16 cellular contexts compared by ENCODE assay signal in genomic region chr3:185658943-185659342, GRCh38.
A peak's percentile ranks its signal among the peaks of the same experiment; 100 is the strongest.
DNase-seq lines count a peak whose midpoint lies in the region; ATAC-seq and TF ChIP-seq lines count a peak whose summit lies in the region.
"Had no signal": no experiment of that assay in that cellular context is flagged by ENCODE, and none has a peak within 500 bp of the region (broad histone marks: within the 10 kb centered on the region; RNA-seq: fewer than 3 reads in every experiment).

No MANE protein-coding gene starts in this region.

- H3K4me1 ChIP-seq in PC-9 (replicated peaks; ENCODE audit: insufficient read depth) (peaks cover 17% of the 10 kb centered on the region), lung (ENCODE audit: control insufficient read depth in 2 of 2, insufficient read depth in 2 of 2, low read length in 2 of 2) (peaks cover 0 to 11% of the 10 kb centered on the region in 2 donors), tibial artery (peaks cover 9 to 60% (median 45%) of the 10 kb centered on the region in 4 donors)

- no TSS peak for BruUV-seq in PC-9 (replicated peaks; lab: Mats Ljungman, UMichigan)

- DNase-seq in PC-9 (no peak), choroid plexus epithelial cell (ENCODE audit: low read depth) (peak; percentile 42), lung (ENCODE audit: low spot score) (no peak), tibial artery (no peak), DMS 273 (lab: John Stamatoyannopoulos, UW; ENCODE audit: unreplicated experiment) (no peak), GDM1 (lab: John Stamatoyannopoulos, UW) (no peak)
- DNase-seq in activated naive CD4-positive, alpha-beta T cell treated with anti-CD3 and anti-CD28 coated beads for 36 hours: no peak
- DNase-seq: CD4-positive, CD25-positive, alpha-beta regulatory T cell; NCI-H1436; NCI-H526 treated with DMSO at 0.1 percent for 48 hours; stimulated activated naive B cell treated with anti-CD40 and anti-IgM and Interleukin-4, amounts not matched to agents 10 μg/mL and 1 μg/mL and 100 μg/mL, for 72 hours; T-helper 17 cell had no signal

- no peak for TF ChIP-seq CTCF in PC-9 (conservative IDR thresholded peaks at IDR 0.05)
- TF ChIP-seq CTCF in choroid plexus epithelial cell (conservative IDR thresholded peaks at IDR 0.05; ENCODE audit: low read depth, low read length): no peak
- TF ChIP-seq CTCF in lung (IDR thresholded peaks at IDR 0.05; ENCODE audit: control extremely low read depth, extremely low read depth): no peak
- no peak for TF ChIP-seq CTCF in tibial artery (IDR thresholded peaks at IDR 0.05)

- CTCF ChIA-PET in PC-9 (lab: Charles Lee): interaction anchor here (0.5 to 0.9 kb wide), 5 partner anchors 34 to 583 kb away, joined by 3 to 4 read pairs (median 3); no protein-coding TSS in a partner anchor
- CTCF ChIA-PET in activated naive CD4-positive, alpha-beta T cell treated with anti-CD3 and anti-CD28 coated beads for 36 hours (lab: Charles Lee): interaction anchor here (0.7 to 6.0 kb wide), 8 partner anchors 40 to 958 kb away, joined by 3 to 91 read pairs (median 6); no protein-coding TSS in a partner anchor

- no peak overlapping the region for H3K4me2 ChIP-seq in PC-9

- H3K9me2 ChIP-seq in PC-9 (ENCODE audit: insufficient read depth): no peaks in the 10 kb centered on the region

- H3K27ac ChIP-seq in PC-9 (peak overlapping the region; percentile 31), lung (ENCODE audit: low read depth in 1 of 2, low read length in 1 of 2) (peak overlapping the region in 1 of 2 donors; percentile 12), tibial artery (peak overlapping the region; percentile 81 to 84)
- H3K27ac ChIP-seq: cardiac muscle cell, KMS-11 had no signal

- H3K36me3 Mint-ChIP-seq in activated naive CD4-positive, alpha-beta T cell treated with anti-CD3 and anti-CD28 coated beads for 36 hours (ENCODE audit: low read depth): no peaks in the 10 kb centered on the region
- H3K36me3 Mint-ChIP-seq: activated CD4-positive, alpha-beta memory T cell treated with anti-CD3 and anti-CD28 coated beads for 36 hours; CD4-positive, CD25-positive, alpha-beta regulatory T cell; stimulated activated naive B cell treated with anti-CD40 and anti-IgM and Interleukin-4, amounts not matched to agents 10 μg/mL and 1 μg/mL and 100 μg/mL, for 72 hours had no signal

- H3K4me3 ChIP-seq in PC-9 (no peak overlapping the region), choroid plexus epithelial cell (ENCODE audit: low read depth, low read length) (no peak overlapping the region), lung (no peak overlapping the region), tibial artery (no peak overlapping the region)
- H3K4me3 ChIP-seq: cardiac muscle cell had no signal

- no peak overlapping the region for H3K4me3 Mint-ChIP-seq in activated naive CD4-positive, alpha-beta T cell treated with anti-CD3 and anti-CD28 coated beads for 36 hours
- H3K4me3 Mint-ChIP-seq: activated CD4-positive, alpha-beta memory T cell treated with anti-CD3 and anti-CD28 coated beads for 36 hours; CD4-positive, CD25-positive, alpha-beta regulatory T cell; stimulated activated naive B cell treated with anti-CD40 and anti-IgM and Interleukin-4, amounts not matched to agents 10 μg/mL and 1 μg/mL and 100 μg/mL, for 72 hours; T-helper 17 cell had no signal

- peaks cover 4% of the 10 kb centered on the region for H3K27me3 Mint-ChIP-seq in activated naive CD4-positive, alpha-beta T cell treated with anti-CD3 and anti-CD28 coated beads for 36 hours (ENCODE audit: low read depth)
- H3K27me3 Mint-ChIP-seq: stimulated activated naive B cell treated with anti-CD40 and anti-IgM and Interleukin-4, amounts not matched to agents 10 μg/mL and 1 μg/mL and 100 μg/mL, for 72 hours had no signal

- POLR2A ChIA-PET in PC-9 (lab: Charles Lee; ENCODE audit: unreplicated experiment): interaction anchor here (0.6 to 0.7 kb wide), 3 partner anchors 64 to 1068 kb away, joined by 3 to 7 read pairs (median 3); no protein-coding TSS in a partner anchor

- H3K79me2 ChIP-seq in PC-9 (ENCODE audit: low read depth): no peaks in the 10 kb centered on the region

- no peaks in the 10 kb centered on the region for H3K4me1 Mint-ChIP-seq in activated naive CD4-positive, alpha-beta T cell treated with anti-CD3 and anti-CD28 coated beads for 36 hours (ENCODE audit: low read depth)

- H3K36me3 ChIP-seq in PC-9 (ENCODE audit: low read depth) (peaks cover 43% of the 10 kb centered on the region), lung (ENCODE audit: control insufficient read depth in 2 of 2, insufficient read depth in 2 of 2, low read length in 2 of 2) (peaks cover 0 to 10% of the 10 kb centered on the region in 2 donors), tibial artery (no peaks in the 10 kb centered on the region)

- ATAC-seq in lung (ENCODE audit: insufficient read depth, low FRiP score) (peak; percentile 3), HG02870 (IDR thresholded peaks at IDR 0.05; ENCODE audit: unreplicated experiment) (no peak)
- ATAC-seq: stimulated activated naive B cell treated with anti-CD40 and anti-IgM and Interleukin-4, amounts not matched to agents 10 μg/mL and 1 μg/mL and 100 μg/mL, for 72 hours; T-helper 17 cell had no signal

- WGBS in lung, 2 donors: 77 to 79% methylated on average over 1 of the region's 1 CpG

- peaks cover 13% of the 10 kb centered on the region; the same call in 1 of the 2 replicates for H4K20me1 ChIP-seq in PC-9 (ENCODE audit: insufficient read depth)

- H3F3A ChIP-seq in PC-9 (ENCODE audit: insufficient read depth, low read depth): peaks cover 42% of the 10 kb centered on the region

- intact Hi-C loops in PC-9 (cut with micrococcal nuclease; ENCODE audit: unreplicated experiment): no loop called here
- intact Hi-C loops in tibial artery (cut with DNase I; ENCODE audit: low total_unique reads): no loop called here
- intact Hi-C loops in activated naive CD4-positive, alpha-beta T cell treated with anti-CD3 and anti-CD28 coated beads for 36 hours (cut with micrococcal nuclease): no loop called here

- H2AFZ ChIP-seq in PC-9: no peak overlapping the region

- H3K9me3 Mint-ChIP-seq in activated naive CD4-positive, alpha-beta T cell treated with anti-CD3 and anti-CD28 coated beads for 36 hours: no peaks in the 10 kb centered on the region
- H3K9me3 Mint-ChIP-seq: activated CD4-positive, alpha-beta memory T cell treated with anti-CD3 and anti-CD28 coated beads for 36 hours; CD4-positive, CD25-positive, alpha-beta regulatory T cell; stimulated activated naive B cell treated with anti-CD40 and anti-IgM and Interleukin-4, amounts not matched to agents 10 μg/mL and 1 μg/mL and 100 μg/mL, for 72 hours had no signal

- H3K9me3 ChIP-seq in PC-9 (ENCODE audit: insufficient read depth, low read depth) (no peaks in the 10 kb centered on the region), lung (ENCODE audit: control insufficient read depth in 2 of 2, insufficient read depth in 1 of 2, low read length in 1 of 2) (no peaks in the 10 kb centered on the region), tibial artery (no peaks in the 10 kb centered on the region)

- H3K27ac Mint-ChIP-seq in activated naive CD4-positive, alpha-beta T cell treated with anti-CD3 and anti-CD28 coated beads for 36 hours: no peak overlapping the region
- H3K27ac Mint-ChIP-seq: activated CD4-positive, alpha-beta memory T cell treated with anti-CD3 and anti-CD28 coated beads for 36 hours; CD4-positive, CD25-positive, alpha-beta regulatory T cell; stimulated activated naive B cell treated with anti-CD40 and anti-IgM and Interleukin-4, amounts not matched to agents 10 μg/mL and 1 μg/mL and 100 μg/mL, for 72 hours; T-helper 17 cell had no signal

- no peaks in the 10 kb centered on the region for H3K27me3 ChIP-seq in PC-9 (ENCODE audit: insufficient read depth, low read depth)
- no peaks in the 10 kb centered on the region for H3K27me3 ChIP-seq in lung (ENCODE audit: control insufficient read depth, insufficient read depth)
- H3K27me3 ChIP-seq in tibial artery: peaks cover 0 to 1% of the 10 kb centered on the region in 2 donors
- H3K27me3 ChIP-seq: cardiac muscle cell had no signal
